In genomic region chr3:3828417-3828816, GRCh38 we compare ENCODE assay signal across 4 cellular contexts. TPM values are rescaled to one million over a fixed set of nuclear protein-coding genes. Genes with fewer than 3 reads are reported as not detected.
"Had no signal": no experiment of that assay in that cellular context is flagged by ENCODE, and none has a peak within 500 bp of the region (broad histone marks: within the 10 kb centered on the region; RNA-seq: fewer than 3 reads in every experiment).

No MANE protein-coding gene starts in this region.

RNA-seq across cellular contexts. Expression of gene LRRN1, which starts 29.2 kb away (rescaled TPM):
- total RNA-seq: OCI-LY7, PC-3, RPMI7951, SJSA1 had no signal
